8 cellular contexts compared by ENCODE assay signal in the genomic region with DNA sequence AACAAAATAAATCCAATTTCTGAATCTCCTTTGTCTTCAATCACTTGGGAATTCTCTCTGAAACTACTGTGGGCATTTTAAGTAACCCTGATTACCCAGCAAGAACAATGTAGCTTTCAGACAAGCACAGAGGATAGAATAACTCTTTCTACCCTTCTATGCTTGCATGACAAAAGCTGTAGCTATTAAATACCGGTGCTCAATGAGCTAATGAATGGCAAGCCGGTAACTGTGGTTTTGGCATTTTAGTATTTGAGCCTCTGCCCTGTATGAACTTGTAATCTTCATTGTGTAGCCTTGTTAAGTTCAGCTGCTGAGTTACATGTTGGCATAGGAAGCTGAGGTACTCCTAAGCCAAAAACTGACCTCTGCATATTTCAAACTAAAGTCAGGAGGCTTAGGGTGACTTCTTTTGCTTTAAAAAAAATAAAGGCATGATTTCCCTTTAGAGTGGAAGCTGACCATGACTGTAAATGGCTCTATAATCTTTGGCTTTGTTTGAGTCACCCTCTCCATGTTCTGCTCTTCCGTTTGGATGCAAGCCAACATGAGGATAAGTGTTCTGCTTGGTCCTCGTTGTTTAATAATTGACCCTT.
DNase-seq lines count a peak whose midpoint lies in the region; ATAC-seq, FAIRE-seq and TF ChIP-seq lines count a peak whose summit lies in the region.

No MANE protein-coding gene starts in this region.

- no TSS peak for BruUV-seq in GM12878 (replicated peaks; lab: Mats Ljungman, UMichigan)

- H3K27ac ChIP-seq in GM12878 (ENCODE audit: control insufficient read depth, insufficient read depth) (peak overlapping the region; percentile 60; the same call in 1 of the 2 replicates), lower lobe of right lung (peak overlapping the region; percentile 74), substantia nigra (ENCODE audit: low read depth, low read length, poor library complexity, severe bottlenecking) (no peak overlapping the region), sigmoid colon (peak overlapping the region in 2 of 4 donors; percentile 39 to 69)

- H4K20me1 ChIP-seq in GM12878 (ENCODE audit: control insufficient read depth, insufficient read depth), result no peaks in the 10 kb centered on the region

- TF ChIP-seq POLR2A in GM12878 (IDR thresholded peaks at IDR 0.05; ENCODE audit: low read depth, low read length), result no peak
- no peak for TF ChIP-seq POLR2A in sigmoid colon (IDR thresholded peaks at IDR 0.05)

- in situ Hi-C loops in GM12878 (cut with MboI), result no loop called here

- no peaks in the 10 kb centered on the region for H3K79me2 ChIP-seq in GM12878 (ENCODE audit: control insufficient read depth, insufficient read depth, low read length)

- peak; percentile 33 for DNase-seq in BE2C
- peak; percentile 98 for DNase-seq in M059J (ENCODE audit: low read depth)
- no peak for DNase-seq in GM12878 (ENCODE audit: low read depth, low spot score)
- DNase-seq in lower lobe of right lung, result no peak
- DNase-seq in substantia nigra (lab: John Stamatoyannopoulos, UW), result no peak
- no peak for DNase-seq in midbrain (lab: John Stamatoyannopoulos, UW)
- no peak for DNase-seq in sigmoid colon

- H3K27me3 ChIP-seq in BE2C (no peaks in the 10 kb centered on the region), GM12878 (replicated peaks in 1 of 2; ENCODE audit: control insufficient read depth in 2 of 2, insufficient read depth in 2 of 2, low read length in 1 of 2) (no peaks in the 10 kb centered on the region), lower lobe of right lung (ENCODE audit: low read depth) (no peaks in the 10 kb centered on the region), sigmoid colon (no peaks in the 10 kb centered on the region)

- H3K4me1 ChIP-seq in BE2C (peaks cover 38% of the 10 kb centered on the region), GM12878 (ENCODE audit: control insufficient read depth, insufficient read depth, low read length) (peaks cover 15% of the 10 kb centered on the region), lower lobe of right lung (peaks cover 54% of the 10 kb centered on the region), sigmoid colon (peaks cover 0 to 14% (median 0%) of the 10 kb centered on the region in 4 donors)

- H3K9me3 ChIP-seq in BE2C (no peaks in the 10 kb centered on the region), GM12878 (replicated peaks; ENCODE audit: control insufficient read depth, insufficient read depth, low read length) (no peaks in the 10 kb centered on the region; the same call in 2 of the 3 replicates), lower lobe of right lung (no peaks in the 10 kb centered on the region), sigmoid colon (no peaks in the 10 kb centered on the region)

- no peak overlapping the region for H3K4me2 ChIP-seq in GM12878 (ENCODE audit: control insufficient read depth, insufficient read depth)

- intact Hi-C loops in GM12878 (cut with micrococcal nuclease; ENCODE audit: unreplicated experiment) (loop anchor here (2.0 kb wide), 1 partner anchor 138 kb away; no protein-coding TSS in a partner anchor), lower lobe of right lung (cut with DNase I) (loop anchor here (10.0 kb wide), 1 partner anchor 50 kb away; no protein-coding TSS in a partner anchor), sigmoid colon (cut with DNase I) (no loop called here)

- H3K4me3 ChIP-seq in BE2C (ENCODE audit: low read depth, low read length) (no peak overlapping the region), GM12878 (no peak overlapping the region), lower lobe of right lung (no peak overlapping the region), sigmoid colon (no peak overlapping the region)

- H2AFZ ChIP-seq in GM12878 (ENCODE audit: control insufficient read depth, low read depth, low read length), result no peak overlapping the region

- no peak overlapping the region for H3K9ac ChIP-seq in GM12878 (ENCODE audit: control insufficient read depth, insufficient read depth, low read length)

- ATAC-seq in GM12878 (peak; percentile 57), lower lobe of right lung (peak; percentile 45 to 58), HG03565 (IDR thresholded peaks at IDR 0.05; ENCODE audit: unreplicated experiment) (no peak)

- TF ChIP-seq RAD21 in GM12878 (IDR thresholded peaks at IDR 0.05; ENCODE audit: insufficient read depth, low read depth, low read length), result no peak

- WGBS in GM12878 (ENCODE audit: insufficient coverage, insufficient replicate concordance, low lambda C conversion rate, missing lambda C conversion rate), result 23% methylated on average over 4 of the region's 4 CpGs
- WGBS in sigmoid colon, 2 donors, result 16 to 55% methylated on average over 4 of the region's 4 CpGs

- POLR2A ChIA-PET in GM12878 (lab: Charles Lee), result interaction anchor here (1.1 to 2.3 kb wide), 4 partner anchors 11 to 225 kb away, joined by 3 to 12 read pairs (median 4); no protein-coding TSS in a partner anchor

- TF ChIP-seq CTCF in BE2C (IDR thresholded peaks at IDR 0.05; ENCODE audit: low read depth, low read length) (no peak), GM12878 (IDR thresholded peaks at IDR 0.05 in 2 of 3, conservative IDR thresholded peaks at IDR 0.05 in 1 of 3; ENCODE audit: control insufficient read depth in 2 of 3, extremely low read depth in 1 of 3, insufficient read depth in 1 of 3, low read depth in 3 of 3, low read length in 3 of 3) (no peak), lower lobe of right lung (IDR thresholded peaks at IDR 0.05) (no peak), sigmoid colon (IDR thresholded peaks at IDR 0.05) (no peak)

- FAIRE-seq in GM12878 (lab: Jason Lieb, UNC), result peak; percentile 65

- no peaks in the 10 kb centered on the region for H3K36me3 ChIP-seq in BE2C
- H3K36me3 ChIP-seq in GM12878 (ENCODE audit: control insufficient read depth in 2 of 2, insufficient read depth in 2 of 2, low read length in 1 of 2), result peaks cover 9 to 15% of the 10 kb centered on the region in 2 experiments; a peak in 3 of 4 replicates
- peaks cover 4% of the 10 kb centered on the region for H3K36me3 ChIP-seq in lower lobe of right lung
- no peaks in the 10 kb centered on the region for H3K36me3 ChIP-seq in sigmoid colon

- RAD21 ChIA-PET in GM12878 (lab: Charles Lee; ENCODE audit: unreplicated experiment), result interaction anchor here (0.8 to 3.9 kb wide), 14 partner anchors 12 to 314 kb away, joined by 3 to 30 read pairs (median 4); no protein-coding TSS in a partner anchor

- SMC1A ChIA-PET in GM12878 (lab: Charles Lee; ENCODE audit: uncharacterized antibody, unreplicated experiment), result interaction anchor here (0.7 to 3.3 kb wide), 35 partner anchors 8 to 313 kb away, joined by 3 to 38 read pairs (median 4); a partner anchor contains a TSS

- TF ChIP-seq EP300 in GM12878 (IDR thresholded peaks at IDR 0.05; ENCODE audit: borderline replicate concordance in 1 of 2, control insufficient read depth in 1 of 2, low read depth in 2 of 2, low read length in 2 of 2) (no peak), sigmoid colon (IDR thresholded peaks at IDR 0.05) (no peak)

- CTCF ChIA-PET in GM12878 (lab: Yijun Ruan, JAX), result interaction anchor here (0.8 to 2.5 kb wide), 9 partner anchors 12 to 602 kb away, joined by 3 to 17 read pairs (median 4); no protein-coding TSS in a partner anchor

TF ChIP-seq in GM12878, 131 proteins besides CTCF, POLR2A, EP300 and RAD21:
- TF ChIP-seq MTA2 (IDR thresholded peaks at IDR 0.05; ENCODE audit: low read depth) (peak; percentile 40; the same call in 1 of the 2 replicates), ZNF24 (IDR thresholded peaks at IDR 0.05) (peak; percentile 61; the same call in 1 of the 2 replicates), ETV6 (conservative IDR thresholded peaks at IDR 0.05 in 1 of 2, IDR thresholded peaks at IDR 0.05 in 1 of 2; ENCODE audit: borderline replicate concordance in 1 of 2, low read depth in 1 of 2) (no peak)
- TF ChIP-seq, protein P1, sequence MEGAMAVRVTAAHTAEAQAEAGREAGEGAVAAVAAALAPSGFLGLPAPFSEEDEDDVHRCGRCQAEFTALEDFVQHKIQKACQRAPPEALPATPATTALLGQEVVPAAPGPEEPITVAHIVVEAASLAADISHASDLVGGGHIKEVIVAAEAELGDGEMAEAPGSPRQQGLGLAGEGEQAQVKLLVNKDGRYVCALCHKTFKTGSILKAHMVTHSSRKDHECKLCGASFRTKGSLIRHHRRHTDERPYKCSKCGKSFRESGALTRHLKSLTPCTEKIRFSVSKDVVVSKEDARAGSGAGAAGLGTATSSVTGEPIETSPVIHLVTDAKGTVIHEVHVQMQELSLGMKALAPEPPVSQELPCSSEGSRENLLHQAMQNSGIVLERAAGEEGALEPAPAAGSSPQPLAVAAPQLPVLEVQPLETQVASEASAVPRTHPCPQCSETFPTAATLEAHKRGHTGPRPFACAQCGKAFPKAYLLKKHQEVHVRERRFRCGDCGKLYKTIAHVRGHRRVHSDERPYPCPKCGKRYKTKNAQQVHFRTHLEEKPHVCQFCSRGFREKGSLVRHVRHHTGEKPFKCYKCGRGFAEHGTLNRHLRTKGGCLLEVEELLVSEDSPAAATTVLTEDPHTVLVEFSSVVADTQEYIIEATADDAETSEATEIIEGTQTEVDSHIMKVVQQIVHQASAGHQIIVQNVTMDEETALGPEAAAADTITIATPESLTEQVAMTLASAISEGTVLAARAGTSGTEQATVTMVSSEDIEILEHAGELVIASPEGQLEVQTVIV (IDR thresholded peaks at IDR 0.05; ENCODE audit: borderline replicate concordance, partially characterized antibody), result no peak

Comparison
In these comparisons a context has a peak if more than half of its experiments do, and no peak if none do; other contexts are left out.
1. DNase-seq: peak in BE2C (single experiment) and M059J (single experiment); none in GM12878 (single experiment), lower lobe of right lung (single experiment), substantia nigra (0 of 49), midbrain (single experiment) and sigmoid colon (single experiment).